ENCODE assay signal across 1 cellular context in the genomic region with DNA sequence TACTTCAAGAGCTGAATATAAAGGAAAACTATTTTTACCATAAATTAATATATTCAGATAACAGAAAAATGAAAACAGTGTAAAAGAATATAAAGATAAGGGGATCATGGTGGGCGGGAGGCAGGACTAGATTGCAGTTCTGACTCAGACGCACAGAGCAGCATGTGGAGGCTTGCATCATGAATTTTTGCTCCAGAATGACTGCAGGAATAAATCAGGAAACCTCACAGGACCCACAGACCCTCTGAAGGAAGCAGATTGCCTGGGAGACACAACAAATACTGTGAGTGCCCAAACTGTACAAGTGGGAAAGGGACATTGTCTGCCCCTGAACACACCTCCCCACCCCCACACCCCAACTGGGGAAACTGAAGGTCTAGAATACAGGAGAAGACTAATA.
TF ChIP-seq lines count a peak whose summit lies in the region.

No MANE protein-coding gene starts in this region.

TF ChIP-seq in GM23338, 12 proteins besides CTCF, POLR2A, EP300 and RAD21 (continued from another document):
- TF ChIP-seq ZNF462 (CRISPR knock-in tag; IDR thresholded peaks at IDR 0.05) (no peak), EZH2phosphoT487 (IDR thresholded peaks at IDR 0.05; ENCODE audit: unreplicated experiment) (no peak), EZH2 (IDR thresholded peaks at IDR 0.05; ENCODE audit: low read depth, unreplicated experiment) (no peak)
- TF ChIP-seq, protein P1, sequence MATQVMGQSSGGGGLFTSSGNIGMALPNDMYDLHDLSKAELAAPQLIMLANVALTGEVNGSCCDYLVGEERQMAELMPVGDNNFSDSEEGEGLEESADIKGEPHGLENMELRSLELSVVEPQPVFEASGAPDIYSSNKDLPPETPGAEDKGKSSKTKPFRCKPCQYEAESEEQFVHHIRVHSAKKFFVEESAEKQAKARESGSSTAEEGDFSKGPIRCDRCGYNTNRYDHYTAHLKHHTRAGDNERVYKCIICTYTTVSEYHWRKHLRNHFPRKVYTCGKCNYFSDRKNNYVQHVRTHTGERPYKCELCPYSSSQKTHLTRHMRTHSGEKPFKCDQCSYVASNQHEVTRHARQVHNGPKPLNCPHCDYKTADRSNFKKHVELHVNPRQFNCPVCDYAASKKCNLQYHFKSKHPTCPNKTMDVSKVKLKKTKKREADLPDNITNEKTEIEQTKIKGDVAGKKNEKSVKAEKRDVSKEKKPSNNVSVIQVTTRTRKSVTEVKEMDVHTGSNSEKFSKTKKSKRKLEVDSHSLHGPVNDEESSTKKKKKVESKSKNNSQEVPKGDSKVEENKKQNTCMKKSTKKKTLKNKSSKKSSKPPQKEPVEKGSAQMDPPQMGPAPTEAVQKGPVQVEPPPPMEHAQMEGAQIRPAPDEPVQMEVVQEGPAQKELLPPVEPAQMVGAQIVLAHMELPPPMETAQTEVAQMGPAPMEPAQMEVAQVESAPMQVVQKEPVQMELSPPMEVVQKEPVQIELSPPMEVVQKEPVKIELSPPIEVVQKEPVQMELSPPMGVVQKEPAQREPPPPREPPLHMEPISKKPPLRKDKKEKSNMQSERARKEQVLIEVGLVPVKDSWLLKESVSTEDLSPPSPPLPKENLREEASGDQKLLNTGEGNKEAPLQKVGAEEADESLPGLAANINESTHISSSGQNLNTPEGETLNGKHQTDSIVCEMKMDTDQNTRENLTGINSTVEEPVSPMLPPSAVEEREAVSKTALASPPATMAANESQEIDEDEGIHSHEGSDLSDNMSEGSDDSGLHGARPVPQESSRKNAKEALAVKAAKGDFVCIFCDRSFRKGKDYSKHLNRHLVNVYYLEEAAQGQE (IDR thresholded peaks at IDR 0.05; ENCODE audit: unreplicated experiment) = no peak
